Comparison of ENCODE assay signal across 8 cellular contexts in genomic region chr6:160134337-160134751, GRCh38. TPM values are rescaled to one million over a fixed set of nuclear protein-coding genes. Genes with fewer than 3 reads are reported as not detected.
DNase-seq lines count a peak whose midpoint lies in the region; ATAC-seq, FAIRE-seq and TF ChIP-seq lines count a peak whose summit lies in the region.
"Not testable (repeated sequence)": the region's sequence is repeated elsewhere in the genome, so short reads cannot be mapped to it uniquely, and the experiment has no call there.
"Had no signal": no experiment of that assay in that cellular context is flagged by ENCODE, and none has a peak within 500 bp of the region (broad histone marks: within the 10 kb centered on the region; RNA-seq: fewer than 3 reads in every experiment).

No MANE protein-coding gene starts in this region.

- H3K4me3 ChIP-seq in bronchial epithelial cell (ENCODE audit: low read depth, low read length) = not testable (repeated sequence)

- not testable (repeated sequence) for H3K36me3 ChIP-seq in bronchial epithelial cell (ENCODE audit: control insufficient read depth, insufficient read depth, low read length)

- peak; percentile 32 for ATAC-seq in GM18868 (IDR thresholded peaks at IDR 0.05; ENCODE audit: unreplicated experiment)
- peak; percentile 28 for ATAC-seq in activated CD8-positive, alpha-beta T cell treated with anti-CD3 and anti-CD28 coated beads for 36 hours

- DNase-seq in activated CD8-positive, alpha-beta T cell treated with anti-CD3 and anti-CD28 coated beads for 36 hours = peak; percentile 32
- peak; percentile 34 for DNase-seq in activated naive CD4-positive, alpha-beta T cell treated with Interleukin-2 at 50 U/mL for 16 hours
- DNase-seq in bronchial epithelial cell (ENCODE audit: low read depth) = peak; percentile 30
- DNase-seq in mesenteric fat pad (ENCODE audit: low spot score) = peak; percentile 78
- DNase-seq in stimulated activated CD4-positive, alpha-beta T cell treated with anti-CD3 and anti-CD28 coated beads, Interleukin-1b, Interleukin-23, amount 100 ng/mL, for 48 hours = peak; percentile 63
- peak; percentile 13 to 28 for DNase-seq in stimulated activated CD8-positive, alpha-beta memory T cell treated with anti-CD3 and anti-CD28 coated beads, Interleukin-15, amount 100 ng/mL, for 48 hours (ENCODE audit: low read depth in 2 of 2)

- POLR2A ChIA-PET in activated CD8-positive, alpha-beta T cell treated with anti-CD3 and anti-CD28 coated beads for 36 hours (lab: Charles Lee) = not testable (repeated sequence)

- H3K4me3 Mint-ChIP-seq in activated CD8-positive, alpha-beta T cell treated with anti-CD3 and anti-CD28 coated beads for 36 hours = not testable (repeated sequence)

- intact Hi-C loops in activated CD8-positive, alpha-beta T cell treated with anti-CD3 and anti-CD28 coated beads for 36 hours (cut with micrococcal nuclease) = not testable (repeated sequence)

- FAIRE-seq in bronchial epithelial cell (lab: Jason Lieb, UNC) = not testable (repeated sequence)

- H3K4me1 Mint-ChIP-seq in activated CD8-positive, alpha-beta T cell treated with anti-CD3 and anti-CD28 coated beads for 36 hours (ENCODE audit: low read depth) = not testable (repeated sequence)

- H3K9me3 Mint-ChIP-seq in activated CD8-positive, alpha-beta T cell treated with anti-CD3 and anti-CD28 coated beads for 36 hours = not testable (repeated sequence)

- CTCF ChIA-PET in activated CD8-positive, alpha-beta T cell treated with anti-CD3 and anti-CD28 coated beads for 36 hours (lab: Charles Lee) = not testable (repeated sequence)

- not testable (repeated sequence) for H3K27me3 ChIP-seq in bronchial epithelial cell (ENCODE audit: control insufficient read depth, insufficient read depth, low read length)

- not testable (repeated sequence) for H3K27ac Mint-ChIP-seq in activated CD8-positive, alpha-beta T cell treated with anti-CD3 and anti-CD28 coated beads for 36 hours

- H3K36me3 Mint-ChIP-seq in activated CD8-positive, alpha-beta T cell treated with anti-CD3 and anti-CD28 coated beads for 36 hours (ENCODE audit: low read depth) = not testable (repeated sequence)

- H3K27me3 Mint-ChIP-seq in activated CD8-positive, alpha-beta T cell treated with anti-CD3 and anti-CD28 coated beads for 36 hours = not testable (repeated sequence)

- not testable (repeated sequence) for TF ChIP-seq CTCF in activated CD8-positive, alpha-beta T cell treated with anti-CD3 and anti-CD28 coated beads for 36 hours (IDR thresholded peaks at IDR 0.05); bronchial epithelial cell (IDR thresholded peaks at IDR 0.05; ENCODE audit: insufficient read depth, low read length, severe bottlenecking)

RNA-seq across cellular contexts. Expression of gene SLC22A1, which starts 12.7 kb away (rescaled TPM):
- total RNA-seq in activated CD8-positive, alpha-beta T cell treated with anti-CD3 and anti-CD28 coated beads for 36 hours = 1 to 10 TPM in 1 of 2 experiments, under 1 TPM in 1; 0.31 to 1.1 TPM
- total RNA-seq in bronchial epithelial cell (under 0.01 and 1.3 TPM in 2 replicates), mesenteric fat pad (3.4 TPM)
- total RNA-seq: H4 had no signal

Comparison
In these comparisons a context has a peak if more than half of its experiments do, and no peak if none do; other contexts are left out.
1. DNase-seq: peak in every context shown above with its lines; median percentile 78 in mesenteric fat pad; 63 in stimulated activated CD4-positive, alpha-beta T cell treated with anti-CD3 and anti-CD28 coated beads, Interleukin-1b, Interleukin-23, amount 100 ng/mL, for 48 hours; 34 in activated naive CD4-positive, alpha-beta T cell treated with Interleukin-2 at 50 U/mL for 16 hours; 32 in activated CD8-positive, alpha-beta T cell treated with anti-CD3 and anti-CD28 coated beads for 36 hours; 30 in bronchial epithelial cell; 20 in stimulated activated CD8-positive, alpha-beta memory T cell treated with anti-CD3 and anti-CD28 coated beads, Interleukin-15, amount 100 ng/mL, for 48 hours.